ENCODE assay signal across 1 cellular context in the genomic region with DNA sequence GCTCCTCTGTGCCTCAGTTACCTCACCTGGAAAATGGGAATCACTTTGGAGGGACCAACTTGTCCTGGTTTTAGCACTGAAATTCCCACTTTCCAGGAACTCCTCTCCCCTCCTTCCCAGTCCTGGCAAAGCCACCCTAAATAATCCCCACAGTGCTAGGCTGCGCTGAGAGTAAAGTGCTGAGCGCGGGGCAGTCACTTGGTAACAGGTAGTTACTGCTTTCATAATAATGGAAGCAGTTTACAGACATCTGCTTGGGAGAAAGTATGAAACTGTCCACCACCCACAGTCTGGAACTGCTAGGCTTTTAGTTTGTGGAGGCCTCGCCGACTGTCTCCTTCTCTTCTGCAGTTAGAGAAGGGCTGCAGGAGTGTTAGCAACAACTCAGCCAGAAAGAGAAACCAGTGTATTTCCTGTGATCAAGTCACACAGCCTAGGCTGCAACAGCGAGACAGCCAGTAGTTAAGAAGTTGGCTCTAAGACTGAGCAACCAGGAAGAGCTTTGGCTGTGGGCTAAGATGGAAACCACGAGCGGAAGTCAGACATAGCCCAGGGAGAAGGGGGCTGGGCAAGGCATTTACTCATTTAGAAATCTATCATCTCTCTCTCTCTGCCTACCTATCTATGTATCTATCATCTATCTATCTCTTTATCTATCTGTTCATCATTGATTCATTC.
TF ChIP-seq lines count a peak whose summit lies in the region.

No MANE protein-coding gene starts in this region.

TF ChIP-seq in GM12878, 131 proteins besides CTCF, POLR2A, EP300 and RAD21 (continued from another document and continues in another):
- TF ChIP-seq POLR2AphosphoS5 (IDR thresholded peaks at IDR 0.05; ENCODE audit: low read length): peak; percentile 83
- no peak for TF ChIP-seq TCF3 (IDR thresholded peaks at IDR 0.05; ENCODE audit: borderline replicate concordance, insufficient read depth, low read depth, low read length)
- no peak for TF ChIP-seq EZH2 (IDR thresholded peaks at IDR 0.05; ENCODE audit: borderline replicate concordance, control insufficient read depth, low read depth, low read length)
- TF ChIP-seq CREB1 (IDR thresholded peaks at IDR 0.05; ENCODE audit: low read depth): 0 out of 2 replicates have a peak, but pooled peaks have one; percentile 9
- TF ChIP-seq RCOR1 (conservative IDR thresholded peaks at IDR 0.05; ENCODE audit: low read depth, low read length): no peak
- TF ChIP-seq, protein P1, sequence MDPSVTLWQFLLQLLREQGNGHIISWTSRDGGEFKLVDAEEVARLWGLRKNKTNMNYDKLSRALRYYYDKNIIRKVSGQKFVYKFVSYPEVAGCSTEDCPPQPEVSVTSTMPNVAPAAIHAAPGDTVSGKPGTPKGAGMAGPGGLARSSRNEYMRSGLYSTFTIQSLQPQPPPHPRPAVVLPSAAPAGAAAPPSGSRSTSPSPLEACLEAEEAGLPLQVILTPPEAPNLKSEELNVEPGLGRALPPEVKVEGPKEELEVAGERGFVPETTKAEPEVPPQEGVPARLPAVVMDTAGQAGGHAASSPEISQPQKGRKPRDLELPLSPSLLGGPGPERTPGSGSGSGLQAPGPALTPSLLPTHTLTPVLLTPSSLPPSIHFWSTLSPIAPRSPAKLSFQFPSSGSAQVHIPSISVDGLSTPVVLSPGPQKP (IDR thresholded peaks at IDR 0.05; ENCODE audit: low read depth, low read length): 0 out of 2 replicates have a peak, but pooled peaks have one; percentile 38
- no peak for TF ChIP-seq HCFC1 (IDR thresholded peaks at IDR 0.05; ENCODE audit: low read length)
- TF ChIP-seq, protein P2, sequence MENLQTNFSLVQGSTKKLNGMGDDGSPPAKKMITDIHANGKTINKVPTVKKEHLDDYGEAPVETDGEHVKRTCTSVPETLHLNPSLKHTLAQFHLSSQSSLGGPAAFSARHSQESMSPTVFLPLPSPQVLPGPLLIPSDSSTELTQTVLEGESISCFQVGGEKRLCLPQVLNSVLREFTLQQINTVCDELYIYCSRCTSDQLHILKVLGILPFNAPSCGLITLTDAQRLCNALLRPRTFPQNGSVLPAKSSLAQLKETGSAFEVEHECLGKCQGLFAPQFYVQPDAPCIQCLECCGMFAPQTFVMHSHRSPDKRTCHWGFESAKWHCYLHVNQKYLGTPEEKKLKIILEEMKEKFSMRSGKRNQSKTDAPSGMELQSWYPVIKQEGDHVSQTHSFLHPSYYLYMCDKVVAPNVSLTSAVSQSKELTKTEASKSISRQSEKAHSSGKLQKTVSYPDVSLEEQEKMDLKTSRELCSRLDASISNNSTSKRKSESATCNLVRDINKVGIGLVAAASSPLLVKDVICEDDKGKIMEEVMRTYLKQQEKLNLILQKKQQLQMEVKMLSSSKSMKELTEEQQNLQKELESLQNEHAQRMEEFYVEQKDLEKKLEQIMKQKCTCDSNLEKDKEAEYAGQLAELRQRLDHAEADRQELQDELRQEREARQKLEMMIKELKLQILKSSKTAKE (IDR thresholded peaks at IDR 0.05; ENCODE audit: low read depth, poor library complexity, severe bottlenecking): peak; percentile 69
- TF ChIP-seq, protein P3, sequence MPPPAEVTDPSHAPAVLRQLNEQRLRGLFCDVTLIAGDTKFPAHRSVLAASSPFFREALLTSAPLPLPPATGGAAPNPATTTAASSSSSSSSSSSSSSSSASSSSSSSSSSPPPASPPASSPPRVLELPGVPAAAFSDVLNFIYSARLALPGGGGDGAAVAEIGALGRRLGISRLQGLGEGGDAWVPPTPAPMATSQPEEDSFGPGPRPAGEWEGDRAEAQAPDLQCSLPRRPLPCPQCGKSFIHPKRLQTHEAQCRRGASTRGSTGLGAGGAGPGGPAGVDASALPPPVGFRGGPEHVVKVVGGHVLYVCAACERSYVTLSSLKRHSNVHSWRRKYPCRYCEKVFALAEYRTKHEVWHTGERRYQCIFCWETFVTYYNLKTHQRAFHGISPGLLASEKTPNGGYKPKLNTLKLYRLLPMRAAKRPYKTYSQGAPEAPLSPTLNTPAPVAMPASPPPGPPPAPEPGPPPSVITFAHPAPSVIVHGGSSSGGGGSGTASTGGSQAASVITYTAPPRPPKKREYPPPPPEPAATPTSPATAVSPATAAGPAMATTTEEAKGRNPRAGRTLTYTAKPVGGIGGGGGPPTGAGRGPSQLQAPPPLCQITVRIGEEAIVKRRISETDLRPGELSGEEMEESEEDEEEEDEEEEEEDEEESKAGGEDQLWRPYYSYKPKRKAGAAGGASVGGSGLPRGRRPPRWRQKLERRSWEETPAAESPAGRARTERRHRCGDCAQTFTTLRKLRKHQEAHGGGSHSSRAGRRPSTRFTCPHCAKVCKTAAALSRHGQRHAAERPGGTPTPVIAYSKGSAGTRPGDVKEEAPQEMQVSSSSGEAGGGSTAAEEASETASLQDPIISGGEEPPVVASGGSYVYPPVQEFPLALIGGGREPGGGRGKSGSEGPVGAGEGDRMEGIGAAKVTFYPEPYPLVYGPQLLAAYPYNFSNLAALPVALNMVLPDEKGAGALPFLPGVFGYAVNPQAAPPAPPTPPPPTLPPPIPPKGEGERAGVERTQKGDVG (CRISPR knock-in tag; IDR thresholded peaks at IDR 0.05): no peak
- TF ChIP-seq, protein P4, sequence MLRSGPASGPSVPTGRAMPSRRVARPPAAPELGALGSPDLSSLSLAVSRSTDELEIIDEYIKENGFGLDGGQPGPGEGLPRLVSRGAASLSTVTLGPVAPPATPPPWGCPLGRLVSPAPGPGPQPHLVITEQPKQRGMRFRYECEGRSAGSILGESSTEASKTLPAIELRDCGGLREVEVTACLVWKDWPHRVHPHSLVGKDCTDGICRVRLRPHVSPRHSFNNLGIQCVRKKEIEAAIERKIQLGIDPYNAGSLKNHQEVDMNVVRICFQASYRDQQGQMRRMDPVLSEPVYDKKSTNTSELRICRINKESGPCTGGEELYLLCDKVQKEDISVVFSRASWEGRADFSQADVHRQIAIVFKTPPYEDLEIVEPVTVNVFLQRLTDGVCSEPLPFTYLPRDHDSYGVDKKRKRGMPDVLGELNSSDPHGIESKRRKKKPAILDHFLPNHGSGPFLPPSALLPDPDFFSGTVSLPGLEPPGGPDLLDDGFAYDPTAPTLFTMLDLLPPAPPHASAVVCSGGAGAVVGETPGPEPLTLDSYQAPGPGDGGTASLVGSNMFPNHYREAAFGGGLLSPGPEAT (IDR thresholded peaks at IDR 0.05; ENCODE audit: low read depth): peak; percentile 45; the same call in 1 of the 2 replicates
- peak; percentile 70 for TF ChIP-seq EED (IDR thresholded peaks at IDR 0.05; ENCODE audit: low read depth)
- TF ChIP-seq CREM (IDR thresholded peaks at IDR 0.05; ENCODE audit: low read depth): 0 out of 2 replicates have a peak, but pooled peaks have one; percentile 31
- TF ChIP-seq, protein P5, sequence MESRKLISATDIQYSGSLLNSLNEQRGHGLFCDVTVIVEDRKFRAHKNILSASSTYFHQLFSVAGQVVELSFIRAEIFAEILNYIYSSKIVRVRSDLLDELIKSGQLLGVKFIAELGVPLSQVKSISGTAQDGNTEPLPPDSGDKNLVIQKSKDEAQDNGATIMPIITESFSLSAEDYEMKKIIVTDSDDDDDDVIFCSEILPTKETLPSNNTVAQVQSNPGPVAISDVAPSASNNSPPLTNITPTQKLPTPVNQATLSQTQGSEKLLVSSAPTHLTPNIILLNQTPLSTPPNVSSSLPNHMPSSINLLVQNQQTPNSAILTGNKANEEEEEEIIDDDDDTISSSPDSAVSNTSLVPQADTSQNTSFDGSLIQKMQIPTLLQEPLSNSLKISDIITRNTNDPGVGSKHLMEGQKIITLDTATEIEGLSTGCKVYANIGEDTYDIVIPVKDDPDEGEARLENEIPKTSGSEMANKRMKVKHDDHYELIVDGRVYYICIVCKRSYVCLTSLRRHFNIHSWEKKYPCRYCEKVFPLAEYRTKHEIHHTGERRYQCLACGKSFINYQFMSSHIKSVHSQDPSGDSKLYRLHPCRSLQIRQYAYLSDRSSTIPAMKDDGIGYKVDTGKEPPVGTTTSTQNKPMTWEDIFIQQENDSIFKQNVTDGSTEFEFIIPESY (IDR thresholded peaks at IDR 0.05): no peak
- no peak for TF ChIP-seq SUPT20H (IDR thresholded peaks at IDR 0.05; ENCODE audit: borderline replicate concordance, control insufficient read depth, low read depth, low read length)
- peak; percentile 45; the same call in 1 of the 2 replicates for TF ChIP-seq PAX5 (IDR thresholded peaks at IDR 0.05; ENCODE audit: borderline replicate concordance, low read depth, low read length)
- TF ChIP-seq YY1 (IDR thresholded peaks at IDR 0.05; ENCODE audit: low read depth, low read length): peak; percentile 87
- no peak for TF ChIP-seq NR2C1 (IDR thresholded peaks at IDR 0.05)
- no peak for TF ChIP-seq RBBP5 (conservative IDR thresholded peaks at IDR 0.05)
- TF ChIP-seq SPI1 (IDR thresholded peaks at IDR 0.05; ENCODE audit: borderline replicate concordance, insufficient read depth, low read depth, low read length): peak; percentile 68
- TF ChIP-seq MTA3 (IDR thresholded peaks at IDR 0.05; ENCODE audit: borderline replicate concordance, low read length): no peak
- peak; percentile 73 for TF ChIP-seq SP1 (IDR thresholded peaks at IDR 0.05; ENCODE audit: low read depth, low read length)
- peak; percentile 48 to 69 for TF ChIP-seq IKZF2 (IDR thresholded peaks at IDR 0.05)
- TF ChIP-seq, protein P6, sequence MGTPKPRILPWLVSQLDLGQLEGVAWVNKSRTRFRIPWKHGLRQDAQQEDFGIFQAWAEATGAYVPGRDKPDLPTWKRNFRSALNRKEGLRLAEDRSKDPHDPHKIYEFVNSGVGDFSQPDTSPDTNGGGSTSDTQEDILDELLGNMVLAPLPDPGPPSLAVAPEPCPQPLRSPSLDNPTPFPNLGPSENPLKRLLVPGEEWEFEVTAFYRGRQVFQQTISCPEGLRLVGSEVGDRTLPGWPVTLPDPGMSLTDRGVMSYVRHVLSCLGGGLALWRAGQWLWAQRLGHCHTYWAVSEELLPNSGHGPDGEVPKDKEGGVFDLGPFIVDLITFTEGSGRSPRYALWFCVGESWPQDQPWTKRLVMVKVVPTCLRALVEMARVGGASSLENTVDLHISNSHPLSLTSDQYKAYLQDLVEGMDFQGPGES (IDR thresholded peaks at IDR 0.05): no peak
- peak; percentile 80; the same call in 1 of the 2 replicates for TF ChIP-seq TAF1 (IDR thresholded peaks at IDR 0.05; ENCODE audit: borderline replicate concordance, low read depth, low read length)
- TF ChIP-seq HDAC2 (IDR thresholded peaks at IDR 0.05): no peak
- TF ChIP-seq CBX3 (IDR thresholded peaks at IDR 0.05; ENCODE audit: borderline replicate concordance, low read depth): no peak
- TF ChIP-seq, protein P7, sequence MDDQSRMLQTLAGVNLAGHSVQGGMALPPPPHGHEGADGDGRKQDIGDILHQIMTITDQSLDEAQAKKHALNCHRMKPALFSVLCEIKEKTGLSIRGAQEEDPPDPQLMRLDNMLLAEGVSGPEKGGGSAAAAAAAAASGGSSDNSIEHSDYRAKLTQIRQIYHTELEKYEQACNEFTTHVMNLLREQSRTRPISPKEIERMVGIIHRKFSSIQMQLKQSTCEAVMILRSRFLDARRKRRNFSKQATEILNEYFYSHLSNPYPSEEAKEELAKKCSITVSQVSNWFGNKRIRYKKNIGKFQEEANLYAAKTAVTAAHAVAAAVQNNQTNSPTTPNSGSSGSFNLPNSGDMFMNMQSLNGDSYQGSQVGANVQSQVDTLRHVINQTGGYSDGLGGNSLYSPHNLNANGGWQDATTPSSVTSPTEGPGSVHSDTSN (IDR thresholded peaks at IDR 0.05; ENCODE audit: insufficient replicate concordance, low read depth, low read length): no peak
- TF ChIP-seq, protein P8, sequence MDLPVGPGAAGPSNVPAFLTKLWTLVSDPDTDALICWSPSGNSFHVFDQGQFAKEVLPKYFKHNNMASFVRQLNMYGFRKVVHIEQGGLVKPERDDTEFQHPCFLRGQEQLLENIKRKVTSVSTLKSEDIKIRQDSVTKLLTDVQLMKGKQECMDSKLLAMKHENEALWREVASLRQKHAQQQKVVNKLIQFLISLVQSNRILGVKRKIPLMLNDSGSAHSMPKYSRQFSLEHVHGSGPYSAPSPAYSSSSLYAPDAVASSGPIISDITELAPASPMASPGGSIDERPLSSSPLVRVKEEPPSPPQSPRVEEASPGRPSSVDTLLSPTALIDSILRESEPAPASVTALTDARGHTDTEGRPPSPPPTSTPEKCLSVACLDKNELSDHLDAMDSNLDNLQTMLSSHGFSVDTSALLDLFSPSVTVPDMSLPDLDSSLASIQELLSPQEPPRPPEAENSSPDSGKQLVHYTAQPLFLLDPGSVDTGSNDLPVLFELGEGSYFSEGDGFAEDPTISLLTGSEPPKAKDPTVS (IDR thresholded peaks at IDR 0.05; ENCODE audit: low read depth, low read length): no peak
- TF ChIP-seq BHLHE40 (IDR thresholded peaks at IDR 0.05; ENCODE audit: borderline replicate concordance in 1 of 2, low read depth in 2 of 2, low read length in 1 of 2): peak in 1 of 2 experiments; percentile 29; a peak in 1 of 4 replicates
- peak; percentile 71 for TF ChIP-seq JUNB (IDR thresholded peaks at IDR 0.05)
- TF ChIP-seq CHD2 (IDR thresholded peaks at IDR 0.05; ENCODE audit: borderline replicate concordance, low read depth, low read length): peak; percentile 73
- TF ChIP-seq IRF4 (IDR thresholded peaks at IDR 0.05; ENCODE audit: low read depth, low read length): peak; percentile 62; the same call in 1 of the 2 replicates
- TF ChIP-seq, protein P9, sequence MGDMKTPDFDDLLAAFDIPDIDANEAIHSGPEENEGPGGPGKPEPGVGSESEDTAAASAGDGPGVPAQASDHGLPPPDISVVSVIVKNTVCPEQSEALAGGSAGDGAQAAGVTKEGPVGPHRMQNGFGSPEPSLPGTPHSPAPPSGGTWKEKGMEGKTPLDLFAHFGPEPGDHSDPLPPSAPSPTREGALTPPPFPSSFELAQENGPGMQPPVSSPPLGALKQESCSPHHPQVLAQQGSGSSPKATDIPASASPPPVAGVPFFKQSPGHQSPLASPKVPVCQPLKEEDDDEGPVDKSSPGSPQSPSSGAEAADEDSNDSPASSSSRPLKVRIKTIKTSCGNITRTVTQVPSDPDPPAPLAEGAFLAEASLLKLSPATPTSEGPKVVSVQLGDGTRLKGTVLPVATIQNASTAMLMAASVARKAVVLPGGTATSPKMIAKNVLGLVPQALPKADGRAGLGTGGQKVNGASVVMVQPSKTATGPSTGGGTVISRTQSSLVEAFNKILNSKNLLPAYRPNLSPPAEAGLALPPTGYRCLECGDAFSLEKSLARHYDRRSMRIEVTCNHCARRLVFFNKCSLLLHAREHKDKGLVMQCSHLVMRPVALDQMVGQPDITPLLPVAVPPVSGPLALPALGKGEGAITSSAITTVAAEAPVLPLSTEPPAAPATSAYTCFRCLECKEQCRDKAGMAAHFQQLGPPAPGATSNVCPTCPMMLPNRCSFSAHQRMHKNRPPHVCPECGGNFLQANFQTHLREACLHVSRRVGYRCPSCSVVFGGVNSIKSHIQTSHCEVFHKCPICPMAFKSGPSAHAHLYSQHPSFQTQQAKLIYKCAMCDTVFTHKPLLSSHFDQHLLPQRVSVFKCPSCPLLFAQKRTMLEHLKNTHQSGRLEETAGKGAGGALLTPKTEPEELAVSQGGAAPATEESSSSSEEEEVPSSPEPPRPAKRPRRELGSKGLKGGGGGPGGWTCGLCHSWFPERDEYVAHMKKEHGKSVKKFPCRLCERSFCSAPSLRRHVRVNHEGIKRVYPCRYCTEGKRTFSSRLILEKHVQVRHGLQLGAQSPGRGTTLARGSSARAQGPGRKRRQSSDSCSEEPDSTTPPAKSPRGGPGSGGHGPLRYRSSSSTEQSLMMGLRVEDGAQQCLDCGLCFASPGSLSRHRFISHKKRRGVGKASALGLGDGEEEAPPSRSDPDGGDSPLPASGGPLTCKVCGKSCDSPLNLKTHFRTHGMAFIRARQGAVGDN (IDR thresholded peaks at IDR 0.05): peak; percentile 87
- 0 out of 2 replicates have a peak, but pooled peaks have one; percentile 32 for TF ChIP-seq DPF2 (IDR thresholded peaks at IDR 0.05)
- TF ChIP-seq CBFB (IDR thresholded peaks at IDR 0.05; ENCODE audit: low read depth): peak; percentile 71
- peak; percentile 24; the same call in 1 of the 2 replicates for TF ChIP-seq CBX5 (IDR thresholded peaks at IDR 0.05; ENCODE audit: low read depth)
- 0 out of 2 replicates have a peak, but pooled peaks have one; percentile 43 for TF ChIP-seq FOXM1 (IDR thresholded peaks at IDR 0.05; ENCODE audit: low read depth, low read length)
- peak; percentile 95 for TF ChIP-seq RUNX3 (IDR thresholded peaks at IDR 0.05; ENCODE audit: low read length)
- peak; percentile 61; the same call in 1 of the 2 replicates for TF ChIP-seq GABPA (IDR thresholded peaks at IDR 0.05; ENCODE audit: low read depth)
